Comparison of ENCODE assay signal across 22 cellular contexts in genomic region chr5:157284458-157285212, GRCh38. TPM values are rescaled to one million over a fixed set of nuclear protein-coding genes. Genes with fewer than 3 reads are reported as not detected.
DNase-seq lines count a peak whose midpoint lies in the region; ATAC-seq, FAIRE-seq and TF ChIP-seq lines count a peak whose summit lies in the region.
"Had no signal": no experiment of that assay in that cellular context is flagged by ENCODE, and none has a peak within 500 bp of the region (broad histone marks: within the 10 kb centered on the region; RNA-seq: fewer than 3 reads in every experiment).

No MANE protein-coding gene starts in this region.

- no peak for TF ChIP-seq CTCF in CD8-positive, alpha-beta T cell (IDR thresholded peaks at IDR 0.05)

- H3K36me3 ChIP-seq in CD8-positive, alpha-beta T cell (ENCODE audit: insufficient read depth, low read length): peaks cover 36% of the 10 kb centered on the region
- peaks cover 23 to 38% (median 34%) of the 10 kb centered on the region in 3 experiments for H3K36me3 ChIP-seq in naive thymus-derived CD4-positive, alpha-beta T cell (ENCODE audit: control insufficient read depth in 2 of 3, insufficient read depth in 3 of 3, low read length in 3 of 3)
- H3K36me3 ChIP-seq: BE2C, breast epithelium, gastroesophageal sphincter, ovary had no signal

- H3K9me3 Mint-ChIP-seq in CD8-positive, alpha-beta T cell: no peaks in the 10 kb centered on the region
- peaks cover 13% of the 10 kb centered on the region for H3K9me3 Mint-ChIP-seq in activated naive CD8-positive, alpha-beta T cell treated with anti-CD3 and anti-CD28 coated beads, Interleukin-2, amount 50 U/mL, for 24 hours
- H3K9me3 Mint-ChIP-seq in naive thymus-derived CD4-positive, alpha-beta T cell: peaks cover 0 to 12% (median 0%) of the 10 kb centered on the region in 11 donors

- no peak overlapping the region for H3K4me3 ChIP-seq in CD8-positive, alpha-beta T cell (ENCODE audit: low read depth, low read length)
- H3K4me3 ChIP-seq in naive thymus-derived CD4-positive, alpha-beta T cell (ENCODE audit: low read length): no peak overlapping the region
- H3K4me3 ChIP-seq: breast epithelium, gastroesophageal sphincter, GM12878, ovary, PC-9 had no signal

- H3K27me3 ChIP-seq in CD8-positive, alpha-beta T cell (ENCODE audit: insufficient read depth, low read length): no peaks in the 10 kb centered on the region
- no peaks in the 10 kb centered on the region for H3K27me3 ChIP-seq in naive thymus-derived CD4-positive, alpha-beta T cell (ENCODE audit: control insufficient read depth in 2 of 2, insufficient read depth in 2 of 2, low read length in 2 of 2)
- H3K27me3 ChIP-seq: BE2C, breast epithelium, gastroesophageal sphincter, ovary had no signal

- no peak for DNase-seq in CD8-positive, alpha-beta T cell
- DNase-seq in GM12891 (ENCODE audit: insufficient read length, low spot score) (no peak), dedifferentiated amniotic fluid mesenchymal stem cell (ENCODE audit: extremely low spot score) (no peak), inferior parietal cortex (ENCODE audit: extremely low spot score) (no peak), NCI-H69 (lab: John Stamatoyannopoulos, UW) (no peak)
- no peak for DNase-seq in activated naive CD8-positive, alpha-beta T cell treated with anti-CD3 and anti-CD28 coated beads, Interleukin-2, amount 50 U/mL, for 24 hours
- no peak for DNase-seq in naive thymus-derived CD4-positive, alpha-beta T cell
- DNase-seq: activated CD4-positive, alpha-beta T cell treated with anti-CD3 and anti-CD28 coated beads for 4 hours; BE2C; DMS 273 treated with DMSO at 0.1 percent for 48 hours; GF-D8; NCI-H1417; NCI-H526 treated with DMSO at 0.1 percent for 48 hours; ovary; PC-9; SK-N-SH; stimulated activated CD4-positive, alpha-beta T cell treated with anti-CD3 and anti-CD28 coated beads, Interleukin-2, amount 100 ng/mL, for 48 hours had no signal

- peak; percentile 55 for FAIRE-seq in GM12891 (lab: Jason Lieb, UNC)
- FAIRE-seq: GM12878, HTR-8/SVneo had no signal

- peaks cover 71% of the 10 kb centered on the region for H3K36me3 Mint-ChIP-seq in CD8-positive, alpha-beta T cell
- H3K36me3 Mint-ChIP-seq in activated naive CD8-positive, alpha-beta T cell treated with anti-CD3 and anti-CD28 coated beads, Interleukin-2, amount 50 U/mL, for 24 hours (ENCODE audit: low read depth): peaks cover 55% of the 10 kb centered on the region
- H3K36me3 Mint-ChIP-seq in naive thymus-derived CD4-positive, alpha-beta T cell: peaks cover 5 to 55% (median 36%) of the 10 kb centered on the region in 5 donors

- CTCF ChIA-PET in CD8-positive, alpha-beta T cell (lab: Charles Lee): interaction anchor here (1.0 to 7.8 kb wide), 4 partner anchors 12 to 136 kb away, joined by 3 to 26 read pairs (median 7); no protein-coding TSS in a partner anchor
- CTCF ChIA-PET in naive thymus-derived CD4-positive, alpha-beta T cell (lab: Charles Lee): no interaction called here

- POLR2A ChIA-PET in CD8-positive, alpha-beta T cell (lab: Charles Lee): interaction anchor here (0.6 to 1.6 kb wide), 6 partner anchors 8 to 57 kb away, joined by 3 to 5 read pairs (median 4); no protein-coding TSS in a partner anchor
- POLR2A ChIA-PET in naive thymus-derived CD4-positive, alpha-beta T cell (lab: Charles Lee): interaction anchor here (1.0 to 1.5 kb wide), 5 partner anchors 15 to 42 kb away, joined by 3 to 6 read pairs (median 5); partner anchors contain the start of gene CYFIP2

- intact Hi-C loops in CD8-positive, alpha-beta T cell (cut with DNase I, micrococcal nuclease): loop anchor here in 1 of 2 experiments (5.0 kb wide), 1 partner anchor 37 kb away; no protein-coding TSS in a partner anchor
- intact Hi-C loops in naive thymus-derived CD4-positive, alpha-beta T cell (cut with micrococcal nuclease): no loop called here

- no peaks in the 10 kb centered on the region for H3K9me3 ChIP-seq in CD8-positive, alpha-beta T cell (ENCODE audit: low read length)
- no peaks in the 10 kb centered on the region for H3K9me3 ChIP-seq in naive thymus-derived CD4-positive, alpha-beta T cell (ENCODE audit: control insufficient read depth in 2 of 3, low read length in 3 of 3)
- H3K9me3 ChIP-seq: BE2C, breast epithelium, gastroesophageal sphincter, ovary, SK-N-SH had no signal

- H3K4me1 ChIP-seq in CD8-positive, alpha-beta T cell (ENCODE audit: insufficient read depth, low read length): peaks cover 90% of the 10 kb centered on the region
- peaks cover 36 to 79% of the 10 kb centered on the region in 2 donors for H3K4me1 ChIP-seq in naive thymus-derived CD4-positive, alpha-beta T cell (ENCODE audit: control insufficient read depth in 2 of 2, insufficient read depth in 2 of 2, low read length in 2 of 2)
- H3K4me1 ChIP-seq: BE2C, breast epithelium had no signal

- no peak for ATAC-seq in CD8-positive, alpha-beta T cell
- ATAC-seq in activated naive CD8-positive, alpha-beta T cell treated with anti-CD3 and anti-CD28 coated beads, Interleukin-2, amount 50 U/mL, for 24 hours: no peak
- no peak for ATAC-seq in naive thymus-derived CD4-positive, alpha-beta T cell
- ATAC-seq: esophagus mucosa, gastroesophageal sphincter, GM12878 had no signal

- H3K27ac Mint-ChIP-seq in CD8-positive, alpha-beta T cell: peak overlapping the region; percentile 95
- H3K27ac Mint-ChIP-seq in activated naive CD8-positive, alpha-beta T cell treated with anti-CD3 and anti-CD28 coated beads, Interleukin-2, amount 50 U/mL, for 24 hours: peak overlapping the region; percentile 41
- H3K27ac Mint-ChIP-seq in naive thymus-derived CD4-positive, alpha-beta T cell: peak overlapping the region in 8 of 9 donors; percentile 42 to 98 (median 72)

- H3K27me3 Mint-ChIP-seq in CD8-positive, alpha-beta T cell (ENCODE audit: low read depth): no peaks in the 10 kb centered on the region
- H3K27me3 Mint-ChIP-seq in activated naive CD8-positive, alpha-beta T cell treated with anti-CD3 and anti-CD28 coated beads, Interleukin-2, amount 50 U/mL, for 24 hours: no peaks in the 10 kb centered on the region
- H3K27me3 Mint-ChIP-seq in naive thymus-derived CD4-positive, alpha-beta T cell: no peaks in the 10 kb centered on the region

- no peak for TF ChIP-seq POLR2A in GM12891 (IDR thresholded peaks at IDR 0.05; ENCODE audit: low read depth, low read length)

- peak overlapping the region; percentile 6 for H3K27ac ChIP-seq in CD8-positive, alpha-beta T cell (ENCODE audit: low read depth, low read length)
- H3K27ac ChIP-seq in naive thymus-derived CD4-positive, alpha-beta T cell (ENCODE audit: low read depth, low read length): peak overlapping the region; percentile 37
- H3K27ac ChIP-seq: breast epithelium, gastroesophageal sphincter, ovary, PC-9 had no signal

- H3K4me3 Mint-ChIP-seq in CD8-positive, alpha-beta T cell: no peak overlapping the region
- H3K4me3 Mint-ChIP-seq in activated naive CD8-positive, alpha-beta T cell treated with anti-CD3 and anti-CD28 coated beads, Interleukin-2, amount 50 U/mL, for 24 hours: no peak overlapping the region
- peak overlapping the region in 4 of 10 donors; percentile 6 to 75 (median 27) for H3K4me3 Mint-ChIP-seq in naive thymus-derived CD4-positive, alpha-beta T cell

- H3K4me1 Mint-ChIP-seq in CD8-positive, alpha-beta T cell (ENCODE audit: low read depth): peaks cover 85% of the 10 kb centered on the region
- H3K4me1 Mint-ChIP-seq in activated naive CD8-positive, alpha-beta T cell treated with anti-CD3 and anti-CD28 coated beads, Interleukin-2, amount 50 U/mL, for 24 hours: peaks cover 85% of the 10 kb centered on the region
- peaks cover 64 to 93% (median 90%) of the 10 kb centered on the region in 7 donors for H3K4me1 Mint-ChIP-seq in naive thymus-derived CD4-positive, alpha-beta T cell

TF ChIP-seq in GM12891, 5 proteins besides CTCF, POLR2A, EP300 and RAD21:
- no peak for TF ChIP-seq TAF1 (IDR thresholded peaks at IDR 0.05; ENCODE audit: low read depth, low read length)
- TF ChIP-seq POLR2AphosphoS5 (IDR thresholded peaks at IDR 0.05; ENCODE audit: low read depth, low read length): no peak

RNA-seq across cellular contexts. Expression of gene CYFIP2, which starts 18.7 kb away (rescaled TPM):
- 100 to 1,000 TPM; 270 to 304 TPM for total RNA-seq in CD8-positive, alpha-beta T cell
- 99.2 TPM for polyA plus RNA-seq in GM12891 (2012; ENCODE audit: low read depth, missing spikeins)
- total RNA-seq in naive thymus-derived CD4-positive, alpha-beta T cell: 100 to 1,000 TPM; 386 to 449 (median 401) TPM
- polyA plus RNA-seq in naive thymus-derived CD4-positive, alpha-beta T cell: 100 to 1,000 TPM; 522 to 755 TPM
- total RNA-seq: PC-9 had no signal

Comparison
In these comparisons a context has a peak if more than half of its experiments do, and no peak if none do; other contexts are left out.
1. H3K27ac Mint-ChIP-seq: peak in every context shown above with its lines; median percentile 95 in CD8-positive, alpha-beta T cell; 72 in naive thymus-derived CD4-positive, alpha-beta T cell; 41 in activated naive CD8-positive, alpha-beta T cell treated with anti-CD3 and anti-CD28 coated beads, Interleukin-2, amount 50 U/mL, for 24 hours.